ENCODE assay signal across 1 cellular context in the genomic region with DNA sequence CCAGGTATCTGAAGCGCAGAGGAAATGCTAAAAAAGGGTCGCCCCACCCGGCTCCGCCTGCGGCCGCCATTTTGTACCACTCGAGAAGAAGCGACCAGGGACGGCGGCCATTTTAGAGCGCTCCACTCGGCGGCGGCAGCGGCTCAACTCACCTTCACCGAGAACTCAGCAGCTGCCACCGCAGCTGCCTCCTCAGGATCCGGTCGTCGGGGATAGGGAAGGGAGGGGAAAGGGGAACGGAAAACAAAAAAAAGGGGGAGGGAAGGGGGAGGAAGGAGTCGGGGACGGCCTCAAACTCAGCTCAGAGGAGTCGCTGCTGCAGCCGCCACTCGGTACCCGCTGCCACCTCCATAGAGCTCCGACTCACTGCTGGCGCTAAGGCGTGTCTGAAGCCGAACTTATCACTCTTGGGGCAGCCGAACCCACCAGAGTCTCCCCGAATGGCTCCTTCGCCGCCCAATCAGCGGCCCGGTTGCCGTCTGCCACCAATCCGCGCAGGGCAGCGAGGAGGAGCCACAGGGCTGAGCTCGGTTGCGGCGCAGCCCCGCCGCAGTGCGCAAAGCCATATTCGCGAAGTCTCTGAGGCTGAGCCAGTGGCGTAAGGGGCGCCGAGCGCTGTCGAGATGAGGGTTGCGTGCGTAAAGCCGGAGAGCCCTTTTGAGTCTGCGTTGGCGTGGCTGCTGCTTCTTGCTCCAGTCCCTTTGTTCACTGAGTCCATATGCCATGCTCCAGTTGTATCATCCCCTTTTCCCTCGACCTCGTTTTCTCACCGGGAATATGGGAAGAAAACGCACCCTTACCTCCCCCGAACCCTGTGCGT.
A peak's percentile ranks its signal among the peaks of the same experiment; 100 is the strongest.
TF ChIP-seq lines count a peak whose summit lies in the region.

Gene EIF4G2 (minus strand): TSS at position 374 of the 820 bp plus-strand sequence.

TF ChIP-seq in HEK293, 187 proteins besides CTCF, POLR2A, EP300 and RAD21 (continued from another document and continues in another):
- TF ChIP-seq ZNF362 (tag by site-specific recombination; IDR thresholded peaks at IDR 0.05) (no peak), ZFP3 (tag by site-specific recombination; IDR thresholded peaks at IDR 0.05; ENCODE audit: low read depth) (no peak), ZBTB26 (tag by site-specific recombination; optimal IDR thresholded peaks at IDR 0.05) (peak; percentile 71), ZNF239 (tag by site-specific recombination; IDR thresholded peaks at IDR 0.05) (no peak), KLF10 (tag by site-specific recombination; IDR thresholded peaks at IDR 0.05) (peak; percentile 18; the same call in 1 of the 2 replicates), ZNF610 (tag by site-specific recombination; IDR thresholded peaks at IDR 0.05; ENCODE audit: borderline replicate concordance) (no peak; the same call in 1 of the 2 replicates), SP2 (tag by site-specific recombination; IDR thresholded peaks at IDR 0.05) (peak; percentile 88), ZNF423 (tag by site-specific recombination; IDR thresholded peaks at IDR 0.05) (no peak), ZNF366 (tag by site-specific recombination; conservative IDR thresholded peaks at IDR 0.05) (no peak; the same call in 1 of the 2 replicates), REST (tag by site-specific recombination; IDR thresholded peaks at IDR 0.05) (0 out of 2 replicates have a peak, but pooled peaks have one; percentile 14), ZBTB17 (tag by site-specific recombination; IDR thresholded peaks at IDR 0.05) (peak; percentile 78), GFI1B (tag by site-specific recombination; IDR thresholded peaks at IDR 0.05) (no peak), ZNF837 (tag by site-specific recombination; IDR thresholded peaks at IDR 0.05) (no peak), ZNF544 (tag by site-specific recombination; IDR thresholded peaks at IDR 0.05) (no peak), GLI4 (tag by site-specific recombination; IDR thresholded peaks at IDR 0.05) (peak; percentile 98), TRIM28 (IDR thresholded peaks at IDR 0.05; ENCODE audit: borderline replicate concordance, low read length) (peak; percentile 87), OSR2 (tag by site-specific recombination; IDR thresholded peaks at IDR 0.05) (no peak), ZNF132 (tag by site-specific recombination; IDR thresholded peaks at IDR 0.05; ENCODE audit: borderline replicate concordance) (no peak), WT1 (tag by site-specific recombination; IDR thresholded peaks at IDR 0.05) (peak; percentile 50), PRDM10 (tag by site-specific recombination; IDR thresholded peaks at IDR 0.05) (peak; percentile 75), ZBTB6 (tag by site-specific recombination; IDR thresholded peaks at IDR 0.05) (no peak), PRDM1 (tag by site-specific recombination; IDR thresholded peaks at IDR 0.05) (no peak), ZNF214 (tag by site-specific recombination; IDR thresholded peaks at IDR 0.05; ENCODE audit: borderline replicate concordance) (no peak), ZNF138 (tag by site-specific recombination; IDR thresholded peaks at IDR 0.05; ENCODE audit: borderline replicate concordance) (no peak), ZNF175 (tag by site-specific recombination; IDR thresholded peaks at IDR 0.05) (no peak)
- TF ChIP-seq, protein P1, sequence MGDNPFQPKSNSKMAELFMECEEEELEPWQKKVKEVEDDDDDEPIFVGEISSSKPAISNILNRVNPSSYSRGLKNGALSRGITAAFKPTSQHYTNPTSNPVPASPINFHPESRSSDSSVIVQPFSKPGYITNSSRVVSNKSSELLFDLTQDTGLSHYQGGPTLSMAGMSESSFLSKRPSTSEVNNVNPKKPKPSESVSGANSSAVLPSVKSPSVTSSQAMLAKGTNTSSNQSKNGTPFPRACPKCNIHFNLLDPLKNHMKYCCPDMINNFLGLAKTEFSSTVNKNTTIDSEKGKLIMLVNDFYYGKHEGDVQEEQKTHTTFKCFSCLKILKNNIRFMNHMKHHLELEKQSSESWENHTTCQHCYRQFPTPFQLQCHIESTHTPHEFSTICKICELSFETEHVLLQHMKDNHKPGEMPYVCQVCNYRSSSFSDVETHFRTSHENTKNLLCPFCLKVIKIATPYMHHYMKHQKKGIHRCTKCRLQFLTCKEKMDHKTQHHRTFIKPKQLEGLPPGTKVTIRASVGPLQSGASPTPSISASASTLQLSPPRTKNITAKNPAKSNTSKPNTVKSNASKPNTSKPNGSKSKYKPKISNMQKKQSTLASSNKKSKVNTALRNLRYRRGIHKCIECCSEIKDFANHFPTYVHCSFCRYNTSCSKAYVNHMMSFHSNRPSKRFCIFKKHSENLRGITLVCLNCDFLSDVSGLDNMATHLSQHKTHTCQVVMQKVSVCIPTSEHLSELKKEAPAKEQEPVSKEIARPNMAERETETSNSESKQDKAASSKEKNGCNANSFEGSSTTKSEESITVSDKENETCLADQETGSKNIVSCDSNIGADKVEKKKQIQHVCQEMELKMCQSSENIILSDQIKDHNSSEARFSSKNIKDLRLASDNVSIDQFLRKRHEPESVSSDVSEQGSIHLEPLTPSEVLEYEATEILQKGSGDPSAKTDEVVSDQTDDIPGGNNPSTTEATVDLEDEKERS (tag by site-specific recombination; IDR thresholded peaks at IDR 0.05), result peak; percentile 89; the same call in 1 of the 2 replicates
- TF ChIP-seq, protein P2, sequence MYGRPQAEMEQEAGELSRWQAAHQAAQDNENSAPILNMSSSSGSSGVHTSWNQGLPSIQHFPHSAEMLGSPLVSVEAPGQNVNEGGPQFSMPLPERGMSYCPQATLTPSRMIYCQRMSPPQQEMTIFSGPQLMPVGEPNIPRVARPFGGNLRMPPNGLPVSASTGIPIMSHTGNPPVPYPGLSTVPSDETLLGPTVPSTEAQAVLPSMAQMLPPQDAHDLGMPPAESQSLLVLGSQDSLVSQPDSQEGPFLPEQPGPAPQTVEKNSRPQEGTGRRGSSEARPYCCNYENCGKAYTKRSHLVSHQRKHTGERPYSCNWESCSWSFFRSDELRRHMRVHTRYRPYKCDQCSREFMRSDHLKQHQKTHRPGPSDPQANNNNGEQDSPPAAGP (tag by site-specific recombination; IDR thresholded peaks at IDR 0.05), result peak; percentile 81; the same call in 1 of the 2 replicates
- TF ChIP-seq, protein P3, sequence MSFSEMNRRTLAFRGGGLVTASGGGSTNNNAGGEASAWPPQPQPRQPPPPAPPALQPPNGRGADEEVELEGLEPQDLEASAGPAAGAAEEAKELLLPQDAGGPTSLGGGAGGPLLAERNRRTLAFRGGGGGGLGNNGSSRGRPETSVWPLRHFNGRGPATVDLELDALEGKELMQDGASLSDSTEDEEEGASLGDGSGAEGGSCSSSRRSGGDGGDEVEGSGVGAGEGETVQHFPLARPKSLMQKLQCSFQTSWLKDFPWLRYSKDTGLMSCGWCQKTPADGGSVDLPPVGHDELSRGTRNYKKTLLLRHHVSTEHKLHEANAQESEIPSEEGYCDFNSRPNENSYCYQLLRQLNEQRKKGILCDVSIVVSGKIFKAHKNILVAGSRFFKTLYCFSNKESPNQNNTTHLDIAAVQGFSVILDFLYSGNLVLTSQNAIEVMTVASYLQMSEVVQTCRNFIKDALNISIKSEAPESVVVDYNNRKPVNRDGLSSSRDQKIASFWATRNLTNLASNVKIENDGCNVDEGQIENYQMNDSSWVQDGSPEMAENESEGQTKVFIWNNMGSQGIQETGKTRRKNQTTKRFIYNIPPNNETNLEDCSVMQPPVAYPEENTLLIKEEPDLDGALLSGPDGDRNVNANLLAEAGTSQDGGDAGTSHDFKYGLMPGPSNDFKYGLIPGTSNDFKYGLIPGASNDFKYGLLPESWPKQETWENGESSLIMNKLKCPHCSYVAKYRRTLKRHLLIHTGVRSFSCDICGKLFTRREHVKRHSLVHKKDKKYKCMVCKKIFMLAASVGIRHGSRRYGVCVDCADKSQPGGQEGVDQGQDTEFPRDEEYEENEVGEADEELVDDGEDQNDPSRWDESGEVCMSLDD (tag by site-specific recombination; IDR thresholded peaks at IDR 0.05), result peak; percentile 19; the same call in 1 of the 2 replicates
- TF ChIP-seq, protein P4, sequence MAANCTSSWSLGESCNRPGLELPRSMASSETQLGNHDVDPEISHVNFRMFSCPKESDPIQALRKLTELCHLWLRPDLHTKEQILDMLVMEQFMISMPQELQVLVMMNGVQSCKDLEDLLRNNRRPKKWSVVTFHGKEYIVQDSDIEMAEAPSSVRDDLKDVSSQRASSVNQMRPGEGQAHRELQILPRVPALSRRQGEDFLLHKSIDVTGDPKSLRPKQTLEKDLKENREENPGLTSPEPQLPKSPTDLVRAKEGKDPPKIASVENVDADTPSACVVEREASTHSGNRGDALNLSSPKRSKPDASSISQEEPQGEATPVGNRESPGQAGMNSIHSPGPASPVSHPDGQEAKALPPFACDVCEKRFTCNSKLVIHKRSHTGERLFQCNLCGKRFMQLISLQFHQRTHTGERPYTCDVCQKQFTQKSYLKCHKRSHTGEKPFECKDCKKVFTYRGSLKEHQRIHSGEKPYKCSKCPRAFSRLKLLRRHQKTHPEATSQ (tag by site-specific recombination; IDR thresholded peaks at IDR 0.05), result no peak
- TF ChIP-seq, protein P5, sequence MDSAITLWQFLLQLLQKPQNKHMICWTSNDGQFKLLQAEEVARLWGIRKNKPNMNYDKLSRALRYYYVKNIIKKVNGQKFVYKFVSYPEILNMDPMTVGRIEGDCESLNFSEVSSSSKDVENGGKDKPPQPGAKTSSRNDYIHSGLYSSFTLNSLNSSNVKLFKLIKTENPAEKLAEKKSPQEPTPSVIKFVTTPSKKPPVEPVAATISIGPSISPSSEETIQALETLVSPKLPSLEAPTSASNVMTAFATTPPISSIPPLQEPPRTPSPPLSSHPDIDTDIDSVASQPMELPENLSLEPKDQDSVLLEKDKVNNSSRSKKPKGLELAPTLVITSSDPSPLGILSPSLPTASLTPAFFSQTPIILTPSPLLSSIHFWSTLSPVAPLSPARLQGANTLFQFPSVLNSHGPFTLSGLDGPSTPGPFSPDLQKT (IDR thresholded peaks at IDR 0.05; ENCODE audit: borderline replicate concordance, low read depth, low read length), result no peak
